24 cellular contexts compared by ENCODE assay signal in the genomic region with DNA sequence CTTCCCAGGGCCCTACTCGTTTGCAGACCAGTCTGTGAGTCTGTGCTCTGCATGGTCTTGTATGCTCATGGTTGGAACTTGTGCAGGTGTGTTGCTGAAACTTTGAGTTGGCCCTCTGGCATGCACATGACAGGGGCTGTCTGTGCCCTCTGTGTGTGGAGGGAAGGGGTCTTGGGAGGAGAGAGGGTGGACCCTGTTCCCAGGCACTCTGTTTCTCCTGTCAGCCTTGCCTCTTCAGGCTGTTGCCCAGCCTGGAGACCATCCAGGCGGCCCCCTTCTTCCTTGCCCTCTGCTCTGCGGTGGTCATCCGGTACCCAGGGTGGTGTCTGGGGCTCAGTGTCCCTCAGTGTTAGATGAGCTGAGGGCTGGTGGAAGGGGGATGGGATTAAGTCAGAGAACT. TPM values are rescaled to one million over a fixed set of nuclear protein-coding genes. Genes with fewer than 3 reads are reported as not detected.
DNase-seq lines count a peak whose midpoint lies in the region; ATAC-seq and TF ChIP-seq lines count a peak whose summit lies in the region.
"Had no signal": no experiment of that assay in that cellular context is flagged by ENCODE, and none has a peak within 500 bp of the region (broad histone marks: within the 10 kb centered on the region; RNA-seq: fewer than 3 reads in every experiment).

No MANE protein-coding gene starts in this region.

- H3K9me3 ChIP-seq in KOPT-K1 (ENCODE audit: insufficient read depth, low read length, poor library complexity, severe bottlenecking) = peaks cover 13% of the 10 kb centered on the region
- H3K9me3 ChIP-seq in spleen = peaks cover 0 to 4% (median 0%) of the 10 kb centered on the region in 8 donors
- H3K9me3 ChIP-seq: pancreas, SJSA1, thyroid gland had no signal

- H3K4me1 ChIP-seq in spleen = peaks cover 10 to 89% (median 55%) of the 10 kb centered on the region in 6 donors
- H3K4me1 ChIP-seq: pancreas, SJSA1 had no signal

- WGBS in spleen, 5 donors = 73 to 87% (median 84%) methylated on average over 4 of the region's 4 CpGs

- no peak for DNase-seq in activated naive CD8-positive, alpha-beta T cell treated with anti-CD3 and anti-CD28 coated beads, Interleukin-2, amount 50 U/mL, for 24 hours
- DNase-seq in immature natural killer cell (no peak), spleen (peak; percentile 62), HT-29 (ENCODE audit: low spot score) (no peak), NCI-H1048 (lab: John Stamatoyannopoulos, UW) (no peak)
- DNase-seq: ACHN; activated CD4-positive, alpha-beta T cell treated with anti-CD3 and anti-CD28 coated beads, Interleukin-2, amount 10 ng/mL, durations not matched to agents 24 days and 14 days; activated CD8-positive, alpha-beta memory T cell treated with anti-CD3 and anti-CD28 coated beads, Interleukin-2, amount 50 U/mL, for 4 hours; brain microvascular endothelial cell; DMS 273 treated with DMSO at 0.1 percent for 48 hours; NCI-H146; NCI-H526; pancreas; right cardiac atrium; stimulated activated CD4-positive, alpha-beta T cell treated with anti-CD3 and anti-CD28 coated beads, Interleukin-12 subunit alpha, Interleukin-12 subunit beta, amount 100 ng/mL, for 4 hours; stimulated activated CD4-positive, alpha-beta T cell treated with anti-CD3 and anti-CD28 coated beads, Interleukin-4, amount 100 ng/mL, for 24 hours; stimulated activated naive CD4-positive, alpha-beta T cell treated with Interleukin-2 at 50 U/mL for 16 hours; thyroid gland had no signal

- H3K36me3 ChIP-seq in KOPT-K1 (ENCODE audit: insufficient read depth, low read length) (peaks cover 10% of the 10 kb centered on the region), spleen (peaks cover 0 to 6% (median 0%) of the 10 kb centered on the region in 6 donors)
- H3K36me3 ChIP-seq: brain microvascular endothelial cell, pancreas, SJSA1, thyroid gland had no signal

- no peaks in the 10 kb centered on the region for H3K9me3 Mint-ChIP-seq in activated naive CD8-positive, alpha-beta T cell (ENCODE audit: low read depth)
- H3K9me3 Mint-ChIP-seq in activated naive CD8-positive, alpha-beta T cell treated with anti-CD3 and anti-CD28 coated beads, Interleukin-2, amount 50 U/mL, for 24 hours = no peaks in the 10 kb centered on the region
- H3K9me3 Mint-ChIP-seq in immature natural killer cell = no peaks in the 10 kb centered on the region
- H3K9me3 Mint-ChIP-seq: activated CD4-positive, alpha-beta T cell treated with anti-CD3 and anti-CD28 coated beads, Interleukin-2, amount 10 ng/mL, durations not matched to agents 24 days and 14 days had no signal

- H3K27me3 Mint-ChIP-seq in activated naive CD8-positive, alpha-beta T cell = no peaks in the 10 kb centered on the region
- no peaks in the 10 kb centered on the region for H3K27me3 Mint-ChIP-seq in activated naive CD8-positive, alpha-beta T cell treated with anti-CD3 and anti-CD28 coated beads, Interleukin-2, amount 50 U/mL, for 24 hours
- H3K27me3 Mint-ChIP-seq in immature natural killer cell (ENCODE audit: low read depth in 3 of 3) = peaks cover 0 to 10% (median 0%) of the 10 kb centered on the region in 3 donors
- H3K27me3 Mint-ChIP-seq: activated CD4-positive, alpha-beta T cell treated with anti-CD3 and anti-CD28 coated beads, Interleukin-2, amount 10 ng/mL, durations not matched to agents 24 days and 14 days had no signal

- H3K27ac ChIP-seq in KOPT-K1 (ENCODE audit: low read depth, low read length, poor library complexity, severe bottlenecking) (peak overlapping the region; percentile 10), spleen (no peak overlapping the region)
- H3K27ac ChIP-seq: brain microvascular endothelial cell, epithelial cell of prostate, KMS-11, pancreas, SJSA1, thyroid gland had no signal

- ATAC-seq in activated naive CD8-positive, alpha-beta T cell treated with anti-CD3 and anti-CD28 coated beads, Interleukin-2, amount 50 U/mL, for 24 hours = no peak
- no peak for ATAC-seq in SK-N-SH treated with all-trans-retinoic acid at 6 μM for 48 hours
- ATAC-seq: pancreas, right cardiac atrium had no signal

- peak overlapping the region; percentile 1 for H3K27ac Mint-ChIP-seq in activated naive CD8-positive, alpha-beta T cell
- no peak overlapping the region for H3K27ac Mint-ChIP-seq in activated naive CD8-positive, alpha-beta T cell treated with anti-CD3 and anti-CD28 coated beads, Interleukin-2, amount 50 U/mL, for 24 hours
- peak overlapping the region in 5 of 6 donors; percentile 40 to 82 (median 65) for H3K27ac Mint-ChIP-seq in immature natural killer cell
- H3K27ac Mint-ChIP-seq: activated CD4-positive, alpha-beta T cell treated with anti-CD3 and anti-CD28 coated beads, Interleukin-2, amount 10 ng/mL, durations not matched to agents 24 days and 14 days had no signal

- peak overlapping the region; percentile 17 for H3K4me3 Mint-ChIP-seq in activated naive CD8-positive, alpha-beta T cell
- no peak overlapping the region for H3K4me3 Mint-ChIP-seq in activated naive CD8-positive, alpha-beta T cell treated with anti-CD3 and anti-CD28 coated beads, Interleukin-2, amount 50 U/mL, for 24 hours
- H3K4me3 Mint-ChIP-seq in immature natural killer cell = peak overlapping the region in 1 of 5 donors; percentile 53
- H3K4me3 Mint-ChIP-seq: activated CD4-positive, alpha-beta T cell treated with anti-CD3 and anti-CD28 coated beads, Interleukin-2, amount 10 ng/mL, durations not matched to agents 24 days and 14 days had no signal

- H3K4me1 Mint-ChIP-seq in activated naive CD8-positive, alpha-beta T cell (ENCODE audit: low read depth) = peaks cover 75% of the 10 kb centered on the region
- peaks cover 69% of the 10 kb centered on the region for H3K4me1 Mint-ChIP-seq in activated naive CD8-positive, alpha-beta T cell treated with anti-CD3 and anti-CD28 coated beads, Interleukin-2, amount 50 U/mL, for 24 hours
- peaks cover 69 to 84% of the 10 kb centered on the region in 2 donors for H3K4me1 Mint-ChIP-seq in immature natural killer cell

- intact Hi-C loops in spleen (cut with DNase I; ENCODE audit: low total_unique reads) = no loop called here

- TF ChIP-seq CTCF in spleen (IDR thresholded peaks at IDR 0.05 in 8 of 11, conservative IDR thresholded peaks at IDR 0.05 in 3 of 11) = no peak

- no peaks in the 10 kb centered on the region for H3K27me3 ChIP-seq in spleen (replicated peaks in 1 of 7)
- H3K27me3 ChIP-seq: brain microvascular endothelial cell, pancreas, SJSA1, thyroid gland had no signal

- H3K4me3 ChIP-seq in spleen = no peak overlapping the region
- H3K4me3 ChIP-seq: pancreas, SJSA1, thyroid gland had no signal

- no peak for TF ChIP-seq POLR2A in spleen (IDR thresholded peaks at IDR 0.05)

- H3K36me3 Mint-ChIP-seq in activated naive CD8-positive, alpha-beta T cell = peaks cover 4% of the 10 kb centered on the region
- peaks cover 15% of the 10 kb centered on the region for H3K36me3 Mint-ChIP-seq in activated naive CD8-positive, alpha-beta T cell treated with anti-CD3 and anti-CD28 coated beads, Interleukin-2, amount 50 U/mL, for 24 hours (ENCODE audit: low read depth)
- H3K36me3 Mint-ChIP-seq in immature natural killer cell = peaks cover 0 to 7% (median 0%) of the 10 kb centered on the region in 3 donors

TF ChIP-seq in SK-N-SH treated with all-trans-retinoic acid at 6 μM for 48 hours, 23 proteins besides CTCF, POLR2A, EP300 and RAD21:
- TF ChIP-seq PPARA (CRISPR knock-in tag; IDR thresholded peaks at IDR 0.05; ENCODE audit: borderline replicate concordance) = no peak

RNA-seq across cellular contexts. Expression of a gene that starts 39.5 kb away (rescaled TPM):
- polyA plus RNA-seq in immature natural killer cell (1 to 10 TPM in 1 of 3 donors, under 1 TPM in 1, not detected in 1; 0.16 to 1.2 TPM), spleen (1 to 10 TPM; 1.6 to 3.9 (median 1.7) TPM)
- 10 to 100 TPM; 18.9 to 27.6 (median 24.0) TPM for total RNA-seq in spleen
- 11.7 and 13.3 TPM in 2 replicates for total RNA-seq in HT-29 (2014; rRNA removed; shearing (Covaris generic))
